In the genomic region with DNA sequence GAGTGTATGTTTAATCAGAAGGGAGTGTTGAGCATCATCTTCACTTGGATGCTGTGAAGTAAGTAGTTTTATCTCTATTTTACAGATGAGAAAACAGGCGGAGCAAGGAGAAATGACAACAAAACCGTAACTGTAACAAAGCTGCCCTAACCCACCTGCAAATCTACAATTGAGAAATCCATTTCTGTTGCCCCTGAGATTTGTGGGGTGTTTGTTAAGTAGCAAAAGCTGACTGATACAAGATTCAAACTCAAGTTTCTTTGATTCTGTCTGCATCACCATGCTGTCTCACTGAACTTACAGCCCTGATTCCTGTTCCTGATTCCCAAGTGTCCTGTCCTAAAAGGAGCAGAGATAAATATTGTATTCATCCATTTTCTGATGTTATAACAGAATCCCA, we compare ENCODE assay signal across 11 cellular contexts. TPM values are rescaled to one million over a fixed set of nuclear protein-coding genes. Genes with fewer than 3 reads are reported as not detected.
A peak's percentile ranks its signal among the peaks of the same experiment; 100 is the strongest.
DNase-seq lines count a peak whose midpoint lies in the region; ATAC-seq and TF ChIP-seq lines count a peak whose summit lies in the region.
"Had no signal": no experiment of that assay in that cellular context is flagged by ENCODE, and none has a peak within 500 bp of the region (broad histone marks: within the 10 kb centered on the region; RNA-seq: fewer than 3 reads in every experiment).

No MANE protein-coding gene starts in this region.

- H3K27me3 ChIP-seq in smooth muscle cell (ENCODE audit: low read depth) = no peaks in the 10 kb centered on the region

- POLR2A ChIA-PET in activated naive CD8-positive, alpha-beta T cell treated with anti-CD3 and anti-CD28 coated beads, Interleukin-2, amount 10 ng/mL, durations not matched to agents 7 days and 5 days (lab: Charles Lee) = no interaction called here

- no peaks in the 10 kb centered on the region for H3K9me3 ChIP-seq in smooth muscle cell (replicated peaks; ENCODE audit: low read depth)

- H3K4me3 ChIP-seq in smooth muscle cell = no peak overlapping the region

- no peak for DNase-seq in activated naive CD4-positive, alpha-beta T cell treated with anti-CD3 and anti-CD28 coated beads for 36 hours
- DNase-seq in activated naive CD4-positive, alpha-beta T cell treated with anti-CD3 and anti-CD28 coated beads, Interleukin-2, amount 50 U/mL, for 72 hours (ENCODE audit: low spot score in 2 of 2) = no peak
- DNase-seq in activated naive CD8-positive, alpha-beta T cell treated with anti-CD3 and anti-CD28 coated beads, Interleukin-2, amount 10 ng/mL, durations not matched to agents 7 days and 5 days = no peak
- no peak for DNase-seq in smooth muscle cell (lab: John Stamatoyannopoulos, UW; ENCODE audit: unreplicated experiment)
- DNase-seq in GM03348 (ENCODE audit: low spot score) = no peak
- DNase-seq in pons (ENCODE audit: low spot score) = no peak
- DNase-seq: NCI-H1417 treated with DMSO at 0.1 percent for 48 hours, NCI-H748 treated with DMSO at 0.1 percent for 48 hours had no signal

- CTCF ChIA-PET in activated naive CD4-positive, alpha-beta T cell treated with anti-CD3 and anti-CD28 coated beads for 36 hours (lab: Charles Lee) = interaction anchor here (1.6 to 3.5 kb wide), 3 partner anchors 17 to 61 kb away, joined by 9 to 20 read pairs (median 10); no protein-coding TSS in a partner anchor

- no peak overlapping the region for H3K9ac ChIP-seq in smooth muscle cell (ENCODE audit: low read depth)

- peak overlapping the region; percentile 49 for H3K4me2 ChIP-seq in smooth muscle cell

- intact Hi-C loops in activated naive CD4-positive, alpha-beta T cell treated with anti-CD3 and anti-CD28 coated beads for 36 hours (cut with micrococcal nuclease) = loop anchor here (1.0 to 2.0 kb wide), 3 partner anchors 8 to 37 kb away; a partner anchor contains a TSS

- peak overlapping the region; percentile 84 for H3K27ac ChIP-seq in smooth muscle cell (ENCODE audit: low read depth)

- no peaks in the 10 kb centered on the region for H3K36me3 ChIP-seq in smooth muscle cell (ENCODE audit: low read depth)

- ATAC-seq in activated naive CD4-positive, alpha-beta T cell treated with anti-CD3 and anti-CD28 coated beads, Interleukin-2, amount 50 U/mL, for 72 hours = no peak
- no peak for ATAC-seq in activated naive CD8-positive, alpha-beta T cell treated with anti-CD3 and anti-CD28 coated beads, Interleukin-2, amount 10 ng/mL, durations not matched to agents 7 days and 5 days (ENCODE audit: low read depth)

- H3K4me1 Mint-ChIP-seq in activated naive CD4-positive, alpha-beta T cell treated with anti-CD3 and anti-CD28 coated beads for 36 hours (ENCODE audit: low read depth) = peaks cover 45% of the 10 kb centered on the region
- peaks cover 48% of the 10 kb centered on the region for H3K4me1 Mint-ChIP-seq in activated naive CD8-positive, alpha-beta T cell treated with anti-CD3 and anti-CD28 coated beads, Interleukin-2, amount 10 ng/mL, durations not matched to agents 7 days and 5 days

- 23% methylated on average over 2 of the region's 2 CpGs for WGBS in smooth muscle cell (ENCODE audit: low lambda C conversion rate)

- H4K20me1 ChIP-seq in smooth muscle cell (ENCODE audit: low read depth) = peaks cover 5% of the 10 kb centered on the region

- no peaks in the 10 kb centered on the region for H3K79me2 ChIP-seq in smooth muscle cell (ENCODE audit: low read depth)

- no peak overlapping the region for H2AFZ ChIP-seq in smooth muscle cell (ENCODE audit: low read depth)

- H3K4me3 Mint-ChIP-seq in activated naive CD4-positive, alpha-beta T cell treated with anti-CD3 and anti-CD28 coated beads for 36 hours = peak overlapping the region; percentile 28
- H3K4me3 Mint-ChIP-seq in activated naive CD8-positive, alpha-beta T cell treated with anti-CD3 and anti-CD28 coated beads, Interleukin-2, amount 10 ng/mL, durations not matched to agents 7 days and 5 days = peak overlapping the region; percentile 57

- no peaks in the 10 kb centered on the region for H3K36me3 Mint-ChIP-seq in activated naive CD4-positive, alpha-beta T cell treated with anti-CD3 and anti-CD28 coated beads for 36 hours (ENCODE audit: low read depth)
- H3K36me3 Mint-ChIP-seq in activated naive CD4-positive, alpha-beta T cell treated with anti-CD3 and anti-CD28 coated beads, Interleukin-2, amount 50 U/mL, for 72 hours = no peaks in the 10 kb centered on the region
- H3K36me3 Mint-ChIP-seq in activated naive CD8-positive, alpha-beta T cell treated with anti-CD3 and anti-CD28 coated beads, Interleukin-2, amount 10 ng/mL, durations not matched to agents 7 days and 5 days = no peaks in the 10 kb centered on the region

- H3K9me3 Mint-ChIP-seq in activated naive CD4-positive, alpha-beta T cell treated with anti-CD3 and anti-CD28 coated beads for 36 hours = no peaks in the 10 kb centered on the region
- H3K9me3 Mint-ChIP-seq in activated naive CD4-positive, alpha-beta T cell treated with anti-CD3 and anti-CD28 coated beads, Interleukin-2, amount 50 U/mL, for 72 hours = no peaks in the 10 kb centered on the region
- H3K9me3 Mint-ChIP-seq in activated naive CD8-positive, alpha-beta T cell treated with anti-CD3 and anti-CD28 coated beads, Interleukin-2, amount 10 ng/mL, durations not matched to agents 7 days and 5 days = no peaks in the 10 kb centered on the region

- peak overlapping the region; percentile 91 for H3K27ac Mint-ChIP-seq in activated naive CD4-positive, alpha-beta T cell treated with anti-CD3 and anti-CD28 coated beads for 36 hours
- peak overlapping the region in 1 of 2 donors; percentile 87 for H3K27ac Mint-ChIP-seq in activated naive CD4-positive, alpha-beta T cell treated with anti-CD3 and anti-CD28 coated beads, Interleukin-2, amount 50 U/mL, for 72 hours
- peak overlapping the region; percentile 80 for H3K27ac Mint-ChIP-seq in activated naive CD8-positive, alpha-beta T cell treated with anti-CD3 and anti-CD28 coated beads, Interleukin-2, amount 10 ng/mL, durations not matched to agents 7 days and 5 days

- H3K27me3 Mint-ChIP-seq in activated naive CD4-positive, alpha-beta T cell treated with anti-CD3 and anti-CD28 coated beads for 36 hours (ENCODE audit: low read depth) = no peaks in the 10 kb centered on the region
- H3K27me3 Mint-ChIP-seq in activated naive CD8-positive, alpha-beta T cell treated with anti-CD3 and anti-CD28 coated beads, Interleukin-2, amount 10 ng/mL, durations not matched to agents 7 days and 5 days = no peaks in the 10 kb centered on the region

- H3K4me1 ChIP-seq in smooth muscle cell (ENCODE audit: low read depth) = peaks cover 37% of the 10 kb centered on the region

- peaks cover 37% of the 10 kb centered on the region for H3F3A ChIP-seq in smooth muscle cell (ENCODE audit: low read depth)

- TF ChIP-seq CTCF in smooth muscle cell (IDR thresholded peaks at IDR 0.05; ENCODE audit: borderline replicate concordance, insufficient read depth, poor library complexity, severe bottlenecking) = no peak

RNA-seq across cellular contexts. Expression of a gene that starts 7.3 kb away (rescaled TPM):
- total RNA-seq in activated naive CD4-positive, alpha-beta T cell treated with anti-CD3 and anti-CD28 coated beads for 36 hours = 10 to 100 TPM; 24.0 to 26.0 TPM
- total RNA-seq in activated naive CD4-positive, alpha-beta T cell treated with anti-CD3 and anti-CD28 coated beads, Interleukin-2, amount 50 U/mL, for 72 hours = 10 to 100 TPM; 28.0 to 33.3 TPM
- total RNA-seq in activated naive CD8-positive, alpha-beta T cell treated with anti-CD3 and anti-CD28 coated beads, Interleukin-2, amount 10 ng/mL, durations not matched to agents 7 days and 5 days = 10 to 100 TPM; 34.9 to 38.6 TPM
- 14.5 and 15.2 TPM in 2 replicates for total RNA-seq in smooth muscle cell
- 17.0 and 24.7 TPM in 2 replicates for polyA plus RNA-seq in smooth muscle cell

RNA-seq across cellular contexts. Expression of a gene that starts 7.5 kb away (rescaled TPM):
- total RNA-seq in activated naive CD4-positive, alpha-beta T cell treated with anti-CD3 and anti-CD28 coated beads for 36 hours = 10 to 100 TPM; 28.4 to 31.4 TPM
- total RNA-seq in activated naive CD4-positive, alpha-beta T cell treated with anti-CD3 and anti-CD28 coated beads, Interleukin-2, amount 50 U/mL, for 72 hours = 10 to 100 TPM; 23.5 to 33.0 TPM
- 1 to 10 TPM; 7.0 to 7.1 TPM for total RNA-seq in activated naive CD8-positive, alpha-beta T cell treated with anti-CD3 and anti-CD28 coated beads, Interleukin-2, amount 10 ng/mL, durations not matched to agents 7 days and 5 days
- 70.7 and 78.1 TPM in 2 replicates for total RNA-seq in smooth muscle cell
- 45.0 and 122 TPM in 2 replicates for polyA plus RNA-seq in smooth muscle cell

RNA-seq across cellular contexts. Expression of a gene that starts 22.4 kb away (rescaled TPM):
- 1 to 10 TPM in 1 of 2 experiments, under 1 TPM in 1; 0.59 to 1.0 TPM for total RNA-seq in activated naive CD4-positive, alpha-beta T cell treated with anti-CD3 and anti-CD28 coated beads for 36 hours
- under 1 TPM; 0.16 to 0.45 TPM for total RNA-seq in activated naive CD4-positive, alpha-beta T cell treated with anti-CD3 and anti-CD28 coated beads, Interleukin-2, amount 50 U/mL, for 72 hours
- total RNA-seq in activated naive CD8-positive, alpha-beta T cell treated with anti-CD3 and anti-CD28 coated beads, Interleukin-2, amount 10 ng/mL, durations not matched to agents 7 days and 5 days = not detected
- not detected in 2 replicates for total RNA-seq in smooth muscle cell
- 0.06 TPM in 1 of 2 replicates, not detected in the other for polyA plus RNA-seq in smooth muscle cell
- total RNA-seq: bronchial epithelial cell, epithelial cell of proximal tubule, myocyte had no signal

RNA-seq across cellular contexts. Expression of a gene that starts 47.6 kb away (rescaled TPM):
- 1 to 10 TPM; 1.0 to 1.5 TPM for total RNA-seq in activated naive CD4-positive, alpha-beta T cell treated with anti-CD3 and anti-CD28 coated beads for 36 hours
- 1 to 10 TPM in 1 of 2 donors, under 1 TPM in 1; 0.11 to 1.4 TPM for total RNA-seq in activated naive CD4-positive, alpha-beta T cell treated with anti-CD3 and anti-CD28 coated beads, Interleukin-2, amount 50 U/mL, for 72 hours
- total RNA-seq in activated naive CD8-positive, alpha-beta T cell treated with anti-CD3 and anti-CD28 coated beads, Interleukin-2, amount 10 ng/mL, durations not matched to agents 7 days and 5 days = under 1 TPM; 0.14 to 0.30 TPM
- not detected in 2 replicates for total RNA-seq in smooth muscle cell
- polyA plus RNA-seq in smooth muscle cell = not detected in 2 replicates
- total RNA-seq: epithelial cell of proximal tubule, myocyte had no signal

RNA-seq across cellular contexts. Expression of a gene that starts 49.0 kb away (rescaled TPM):
- not detected for total RNA-seq in activated naive CD4-positive, alpha-beta T cell treated with anti-CD3 and anti-CD28 coated beads for 36 hours
- not detected for total RNA-seq in activated naive CD4-positive, alpha-beta T cell treated with anti-CD3 and anti-CD28 coated beads, Interleukin-2, amount 50 U/mL, for 72 hours
- total RNA-seq in activated naive CD8-positive, alpha-beta T cell treated with anti-CD3 and anti-CD28 coated beads, Interleukin-2, amount 10 ng/mL, durations not matched to agents 7 days and 5 days = not detected
- total RNA-seq in smooth muscle cell = not detected in 2 replicates
- polyA plus RNA-seq in smooth muscle cell = not detected in 2 replicates
- total RNA-seq: bronchial epithelial cell, epithelial cell of proximal tubule, myocyte had no signal
